Comparison of ENCODE assay signal across 1 cellular context in genomic region chr15:88653200-88654064, GRCh38.
TF ChIP-seq lines count a peak whose summit lies in the region.

No MANE protein-coding gene starts in this region.

TF ChIP-seq in K562, 482 proteins besides CTCF, POLR2A, EP300 and RAD21:
- TF ChIP-seq SPI1 (IDR thresholded peaks at IDR 0.05; ENCODE audit: borderline replicate concordance, low read depth, low read length) (no peak), SREBF2 (CRISPR knock-in tag; IDR thresholded peaks at IDR 0.05) (no peak), RBM25 (IDR thresholded peaks at IDR 0.05; ENCODE audit: low read depth, low read length, severe bottlenecking) (peak; percentile 74)
